8 cellular contexts compared by ENCODE assay signal in genomic region chr14:69398053-69398817, GRCh38. TPM values are rescaled to one million over a fixed set of nuclear protein-coding genes. Genes with fewer than 3 reads are reported as not detected.
DNase-seq lines count a peak whose midpoint lies in the region; ATAC-seq and TF ChIP-seq lines count a peak whose summit lies in the region.

Gene ERH, minus strand, starts transcription at chr14:69398299. Its CDS starts 66 bp downstream, at chr14:69398233.
A gene with protein sequence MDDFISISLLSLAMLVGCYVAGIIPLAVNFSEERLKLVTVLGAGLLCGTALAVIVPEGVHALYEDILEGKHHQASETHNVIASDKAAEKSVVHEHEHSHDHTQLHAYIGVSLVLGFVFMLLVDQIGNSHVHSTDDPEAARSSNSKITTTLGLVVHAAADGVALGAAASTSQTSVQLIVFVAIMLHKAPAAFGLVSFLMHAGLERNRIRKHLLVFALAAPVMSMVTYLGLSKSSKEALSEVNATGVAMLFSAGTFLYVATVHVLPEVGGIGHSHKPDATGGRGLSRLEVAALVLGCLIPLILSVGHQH (plus strand): TSS chr14:69398692. CDS start chr14:69399370, 678 bp downstream.

- ATAC-seq in GM19328 (IDR thresholded peaks at IDR 0.05; ENCODE audit: unreplicated experiment) (peak; percentile 83), HG03520 (IDR thresholded peaks at IDR 0.05; ENCODE audit: unreplicated experiment) (peak; percentile 80), left colon (peak; percentile 96)

- no peaks in the 10 kb centered on the region for H3K9me3 ChIP-seq in BLaER1

- H3K4me3 Mint-ChIP-seq in activated CD4-positive, alpha-beta T cell treated with anti-CD3 and anti-CD28 coated beads, Interleukin-2, amount 10 ng/mL, durations not matched to agents 7 days and 5 days = peak within 1 kb of the TSS; percentile 89

- no peaks in the 10 kb centered on the region for H3K9me3 Mint-ChIP-seq in activated CD4-positive, alpha-beta T cell treated with anti-CD3 and anti-CD28 coated beads, Interleukin-2, amount 10 ng/mL, durations not matched to agents 7 days and 5 days

- H3K27me3 Mint-ChIP-seq in activated CD4-positive, alpha-beta T cell treated with anti-CD3 and anti-CD28 coated beads, Interleukin-2, amount 10 ng/mL, durations not matched to agents 7 days and 5 days = no peaks in the 10 kb centered on the region

- H3K4me3 ChIP-seq in BLaER1 (peak within 1 kb of the TSS; percentile 86), coronary artery (peak within 1 kb of the TSS; percentile 96)

- intact Hi-C loops in left colon (cut with DNase I, micrococcal nuclease) = no loop called here

- H3K27ac ChIP-seq in BLaER1 = peak within 1 kb of the TSS; percentile 98
- peak within 1 kb of the TSS; percentile 90 to 96 for H3K27ac ChIP-seq in coronary artery

- H3K36me3 ChIP-seq in BLaER1 = peaks cover 36% of the 10 kb centered on the region

- peak within 1 kb of the TSS; percentile 98 for H3K27ac Mint-ChIP-seq in activated CD4-positive, alpha-beta T cell treated with anti-CD3 and anti-CD28 coated beads, Interleukin-2, amount 10 ng/mL, durations not matched to agents 7 days and 5 days

- H3K4me2 ChIP-seq in BLaER1 = peak within 1 kb of the TSS; percentile 94

- peaks cover 63% of the 10 kb centered on the region for H3K4me1 ChIP-seq in BLaER1

- H3K36me3 Mint-ChIP-seq in activated CD4-positive, alpha-beta T cell treated with anti-CD3 and anti-CD28 coated beads, Interleukin-2, amount 10 ng/mL, durations not matched to agents 7 days and 5 days (ENCODE audit: low read depth) = peaks cover 45% of the 10 kb centered on the region

- peaks cover 63% of the 10 kb centered on the region for H4K20me1 ChIP-seq in BLaER1

- POLR2A ChIA-PET in activated CD4-positive, alpha-beta T cell treated with anti-CD3 and anti-CD28 coated beads, Interleukin-2, amount 10 ng/mL, durations not matched to agents 7 days and 5 days (lab: Charles Lee) = interaction anchor here (0.7 kb wide), 2 partner anchors 151 to 276 kb away, joined by 3 read pairs; no protein-coding TSS in a partner anchor

- CTCF ChIA-PET in activated CD4-positive, alpha-beta T cell treated with anti-CD3 and anti-CD28 coated beads, Interleukin-2, amount 10 ng/mL, durations not matched to agents 7 days and 5 days (lab: Charles Lee) = interaction anchor here (1.6 to 2.0 kb wide), 2 partner anchors 14 to 244 kb away, joined by 3 to 12 read pairs; no protein-coding TSS in a partner anchor

- no peaks in the 10 kb centered on the region for H3K27me3 ChIP-seq in BLaER1

- H3K9ac ChIP-seq in BLaER1 = peak within 1 kb of the TSS; percentile 99

- H3K4me1 Mint-ChIP-seq in activated CD4-positive, alpha-beta T cell treated with anti-CD3 and anti-CD28 coated beads, Interleukin-2, amount 10 ng/mL, durations not matched to agents 7 days and 5 days = peaks cover 66% of the 10 kb centered on the region

- no peak for TF ChIP-seq CTCF in coronary artery (IDR thresholded peaks at IDR 0.05)

- DNase-seq in NCI-H69 (lab: John Stamatoyannopoulos, UW) (peak; percentile 99), coronary artery (ENCODE audit: low spot score) (peak; percentile 97), left colon (peak; percentile 96)
- peak; percentile 97 for DNase-seq in activated CD4-positive, alpha-beta T cell treated with anti-CD3 and anti-CD28 coated beads, Interleukin-2, amount 10 ng/mL, durations not matched to agents 7 days and 5 days
- DNase-seq in stimulated activated CD4-positive, alpha-beta T cell treated with anti-CD3 and anti-CD28 coated beads, Interleukin-1b, Interleukin-23, amount 100 ng/mL, for 48 hours = peak; percentile 94

RNA-seq across cellular contexts. Expression of gene ERH, which starts in this region (rescaled TPM):
- total RNA-seq in activated CD4-positive, alpha-beta T cell treated with anti-CD3 and anti-CD28 coated beads, Interleukin-2, amount 10 ng/mL, durations not matched to agents 7 days and 5 days = 100 to 1,000 TPM; 278 to 334 TPM
- 100 to 1,000 TPM in 1 of 2 donors, 10 to 100 TPM in 1; 99.8 to 119 TPM for total RNA-seq in left colon

RNA-seq across cellular contexts. Expression of the second gene that starts in this region (rescaled TPM):
- total RNA-seq in activated CD4-positive, alpha-beta T cell treated with anti-CD3 and anti-CD28 coated beads, Interleukin-2, amount 10 ng/mL, durations not matched to agents 7 days and 5 days = 10 to 100 TPM; 43.7 to 50.4 TPM
- 10 to 100 TPM; 80.7 to 84.5 TPM for total RNA-seq in left colon

Comparison
In these comparisons a context has a peak if more than half of its experiments do, and no peak if none do; other contexts are left out.
1. Peak in every context shown above with its lines: DNase-seq, ATAC-seq, H3K4me3 ChIP-seq and H3K27ac ChIP-seq.